1 cellular context compared by ENCODE assay signal in the genomic region with DNA sequence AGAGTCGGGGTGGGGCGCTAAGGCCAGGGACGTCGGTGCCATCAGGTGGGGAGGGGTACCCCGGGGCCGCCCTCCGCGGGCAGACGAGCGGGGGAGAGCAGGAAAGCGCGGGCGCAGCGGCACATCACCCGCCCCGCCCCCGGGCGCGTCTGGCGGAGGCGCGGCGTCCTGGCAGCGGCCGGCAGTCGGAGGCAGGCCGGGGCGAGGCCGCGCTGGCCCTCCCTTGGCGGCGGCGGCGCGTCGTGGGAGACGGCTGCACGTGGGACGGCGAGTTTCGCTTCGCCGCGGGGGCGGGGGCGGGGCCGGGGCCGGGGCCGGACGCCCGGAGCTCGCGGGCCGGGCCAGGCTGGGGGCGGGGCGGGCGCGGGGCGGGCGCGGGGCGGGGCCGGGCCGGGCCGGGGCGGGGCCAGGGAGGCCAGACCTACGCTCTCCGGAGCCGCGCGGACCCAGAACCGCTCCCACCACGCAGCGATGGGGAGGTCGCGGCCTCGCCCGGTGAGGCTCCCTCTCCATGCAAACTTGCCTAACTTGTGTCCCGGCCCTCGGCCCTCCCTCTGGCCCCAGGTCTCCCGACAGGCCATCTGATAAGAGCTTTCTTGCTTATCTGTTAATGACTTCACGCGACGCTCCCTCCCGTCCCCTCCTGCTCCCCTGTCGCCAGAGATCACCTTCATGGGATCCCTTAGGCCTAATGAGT.
A peak's percentile ranks its signal among the peaks of the same experiment; 100 is the strongest.
TF ChIP-seq lines count a peak whose summit lies in the region.

No MANE protein-coding gene starts in this region.

TF ChIP-seq in HepG2, 621 proteins besides CTCF, POLR2A, EP300 and RAD21 (continued from another document and continues in another):
- no peak for TF ChIP-seq ZNF142 (CRISPR knock-in tag; IDR thresholded peaks at IDR 0.05)
- peak; percentile 19; the same call in 1 of the 2 replicates for TF ChIP-seq ZNF143 (CRISPR knock-in tag; IDR thresholded peaks at IDR 0.05)
- TF ChIP-seq TAF15 (IDR thresholded peaks at IDR 0.05; ENCODE audit: low read depth, low read length, poor library complexity, severe bottlenecking), result no peak
- no peak for TF ChIP-seq SMARCE1 (IDR thresholded peaks at IDR 0.05; ENCODE audit: borderline replicate concordance)
- 0 out of 2 replicates have a peak, but pooled peaks have one; percentile 22 for TF ChIP-seq TBX2 (CRISPR knock-in tag; IDR thresholded peaks at IDR 0.05; ENCODE audit: borderline replicate concordance)
- no peak for TF ChIP-seq ZNF879 (CRISPR knock-in tag; IDR thresholded peaks at IDR 0.05)
- TF ChIP-seq ZNF230 (CRISPR knock-in tag; IDR thresholded peaks at IDR 0.05), result no peak
- no peak for TF ChIP-seq ARNT (IDR thresholded peaks at IDR 0.05)
- no peak for TF ChIP-seq ZNF292 (CRISPR knock-in tag; IDR thresholded peaks at IDR 0.05; ENCODE audit: borderline replicate concordance, low read depth)
- no peak for TF ChIP-seq ZNF362 (CRISPR knock-in tag; IDR thresholded peaks at IDR 0.05; ENCODE audit: borderline replicate concordance)
- TF ChIP-seq AHR (CRISPR knock-in tag; IDR thresholded peaks at IDR 0.05), result no peak; the same call in 1 of the 2 replicates
- TF ChIP-seq CREB1 (IDR thresholded peaks at IDR 0.05), result no peak
- no peak for TF ChIP-seq CREB1 (CRISPR knock-in tag; IDR thresholded peaks at IDR 0.05)
- no peak for TF ChIP-seq ATAD3A (CRISPR knock-in tag; IDR thresholded peaks at IDR 0.05)
- TF ChIP-seq ZNF703 (CRISPR knock-in tag; IDR thresholded peaks at IDR 0.05; ENCODE audit: borderline replicate concordance), result no peak
- TF ChIP-seq ZIK1 (CRISPR knock-in tag; IDR thresholded peaks at IDR 0.05; ENCODE audit: borderline replicate concordance, low read depth), result no peak
- TF ChIP-seq ATF3 (CRISPR knock-in tag; IDR thresholded peaks at IDR 0.05), result no peak
- TF ChIP-seq, protein P1, sequence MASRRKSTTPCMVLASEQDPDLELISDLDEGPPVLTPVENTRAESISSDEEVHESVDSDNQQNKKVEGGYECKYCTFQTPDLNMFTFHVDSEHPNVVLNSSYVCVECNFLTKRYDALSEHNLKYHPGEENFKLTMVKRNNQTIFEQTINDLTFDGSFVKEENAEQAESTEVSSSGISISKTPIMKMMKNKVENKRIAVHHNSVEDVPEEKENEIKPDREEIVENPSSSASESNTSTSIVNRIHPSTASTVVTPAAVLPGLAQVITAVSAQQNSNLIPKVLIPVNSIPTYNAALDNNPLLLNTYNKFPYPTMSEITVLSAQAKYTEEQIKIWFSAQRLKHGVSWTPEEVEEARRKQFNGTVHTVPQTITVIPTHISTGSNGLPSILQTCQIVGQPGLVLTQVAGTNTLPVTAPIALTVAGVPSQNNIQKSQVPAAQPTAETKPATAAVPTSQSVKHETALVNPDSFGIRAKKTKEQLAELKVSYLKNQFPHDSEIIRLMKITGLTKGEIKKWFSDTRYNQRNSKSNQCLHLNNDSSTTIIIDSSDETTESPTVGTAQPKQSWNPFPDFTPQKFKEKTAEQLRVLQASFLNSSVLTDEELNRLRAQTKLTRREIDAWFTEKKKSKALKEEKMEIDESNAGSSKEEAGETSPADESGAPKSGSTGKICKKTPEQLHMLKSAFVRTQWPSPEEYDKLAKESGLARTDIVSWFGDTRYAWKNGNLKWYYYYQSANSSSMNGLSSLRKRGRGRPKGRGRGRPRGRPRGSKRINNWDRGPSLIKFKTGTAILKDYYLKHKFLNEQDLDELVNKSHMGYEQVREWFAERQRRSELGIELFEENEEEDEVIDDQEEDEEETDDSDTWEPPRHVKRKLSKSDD (CRISPR knock-in tag; IDR thresholded peaks at IDR 0.05; ENCODE audit: low read depth), result no peak
- no peak for TF ChIP-seq HMG20B (CRISPR knock-in tag; conservative IDR thresholded peaks at IDR 0.05)
- TF ChIP-seq ZNF160 (CRISPR knock-in tag; IDR thresholded peaks at IDR 0.05), result peak; percentile 13; the same call in 1 of the 2 replicates
- TF ChIP-seq ZNF766 (CRISPR knock-in tag; IDR thresholded peaks at IDR 0.05; ENCODE audit: borderline replicate concordance), result no peak
- no peak for TF ChIP-seq ZFX (CRISPR knock-in tag; IDR thresholded peaks at IDR 0.05; ENCODE audit: low read depth)
- no peak for TF ChIP-seq RBM22 (optimal IDR thresholded peaks at IDR 0.05; ENCODE audit: low read length)
- no peak for TF ChIP-seq ZXDC (CRISPR knock-in tag; IDR thresholded peaks at IDR 0.05)
- no peak for TF ChIP-seq SOX5 (CRISPR knock-in tag; IDR thresholded peaks at IDR 0.05; ENCODE audit: borderline replicate concordance)
- TF ChIP-seq IKZF1 (IDR thresholded peaks at IDR 0.05), result no peak
- no peak for TF ChIP-seq MYNN (CRISPR knock-in tag; IDR thresholded peaks at IDR 0.05; ENCODE audit: low read depth)
- TF ChIP-seq RBAK (CRISPR knock-in tag; IDR thresholded peaks at IDR 0.05), result no peak
- no peak for TF ChIP-seq DPF2 (CRISPR knock-in tag; IDR thresholded peaks at IDR 0.05; ENCODE audit: borderline replicate concordance, low read depth)
- no peak for TF ChIP-seq MTERF4 (CRISPR knock-in tag; IDR thresholded peaks at IDR 0.05)
- no peak for TF ChIP-seq MAZ (IDR thresholded peaks at IDR 0.05; ENCODE audit: borderline replicate concordance, low read depth, low read length)
- TF ChIP-seq MAZ (CRISPR knock-in tag; IDR thresholded peaks at IDR 0.05; ENCODE audit: low read depth), result peak; percentile 50
- TF ChIP-seq, protein P2, sequence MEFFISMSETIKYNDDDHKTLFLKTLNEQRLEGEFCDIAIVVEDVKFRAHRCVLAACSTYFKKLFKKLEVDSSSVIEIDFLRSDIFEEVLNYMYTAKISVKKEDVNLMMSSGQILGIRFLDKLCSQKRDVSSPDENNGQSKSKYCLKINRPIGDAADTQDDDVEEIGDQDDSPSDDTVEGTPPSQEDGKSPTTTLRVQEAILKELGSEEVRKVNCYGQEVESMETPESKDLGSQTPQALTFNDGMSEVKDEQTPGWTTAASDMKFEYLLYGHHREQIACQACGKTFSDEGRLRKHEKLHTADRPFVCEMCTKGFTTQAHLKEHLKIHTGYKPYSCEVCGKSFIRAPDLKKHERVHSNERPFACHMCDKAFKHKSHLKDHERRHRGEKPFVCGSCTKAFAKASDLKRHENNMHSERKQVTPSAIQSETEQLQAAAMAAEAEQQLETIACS (CRISPR knock-in tag; IDR thresholded peaks at IDR 0.05), result 0 out of 2 replicates have a peak, but pooled peaks have one; percentile 11
- 0 out of 2 replicates have a peak, but pooled peaks have one; percentile 9 for TF ChIP-seq ZNF850 (CRISPR knock-in tag; conservative IDR thresholded peaks at IDR 0.05)
- no peak for TF ChIP-seq E2F2 (CRISPR knock-in tag; IDR thresholded peaks at IDR 0.05; ENCODE audit: borderline replicate concordance)
- no peak for TF ChIP-seq ZNF652 (CRISPR knock-in tag; IDR thresholded peaks at IDR 0.05; ENCODE audit: borderline replicate concordance, low read depth)
- TF ChIP-seq GFI1 (CRISPR knock-in tag; IDR thresholded peaks at IDR 0.05; ENCODE audit: borderline replicate concordance), result no peak
- TF ChIP-seq, protein P3, sequence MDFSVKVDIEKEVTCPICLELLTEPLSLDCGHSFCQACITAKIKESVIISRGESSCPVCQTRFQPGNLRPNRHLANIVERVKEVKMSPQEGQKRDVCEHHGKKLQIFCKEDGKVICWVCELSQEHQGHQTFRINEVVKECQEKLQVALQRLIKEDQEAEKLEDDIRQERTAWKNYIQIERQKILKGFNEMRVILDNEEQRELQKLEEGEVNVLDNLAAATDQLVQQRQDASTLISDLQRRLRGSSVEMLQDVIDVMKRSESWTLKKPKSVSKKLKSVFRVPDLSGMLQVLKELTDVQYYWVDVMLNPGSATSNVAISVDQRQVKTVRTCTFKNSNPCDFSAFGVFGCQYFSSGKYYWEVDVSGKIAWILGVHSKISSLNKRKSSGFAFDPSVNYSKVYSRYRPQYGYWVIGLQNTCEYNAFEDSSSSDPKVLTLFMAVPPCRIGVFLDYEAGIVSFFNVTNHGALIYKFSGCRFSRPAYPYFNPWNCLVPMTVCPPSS (IDR thresholded peaks at IDR 0.05), result no peak
- no peak for TF ChIP-seq ZFP90 (CRISPR knock-in tag; IDR thresholded peaks at IDR 0.05; ENCODE audit: borderline replicate concordance)
- TF ChIP-seq ZC3H4 (CRISPR knock-in tag; IDR thresholded peaks at IDR 0.05; ENCODE audit: borderline replicate concordance), result no peak
- no peak for TF ChIP-seq ELF4 (CRISPR knock-in tag; IDR thresholded peaks at IDR 0.05; ENCODE audit: borderline replicate concordance)
- TF ChIP-seq ZEB1 (IDR thresholded peaks at IDR 0.05; ENCODE audit: insufficient replicate concordance, low read depth), result no peak
- peak; percentile 34; the same call in 1 of the 2 replicates for TF ChIP-seq BRD4 (CRISPR knock-in tag; IDR thresholded peaks at IDR 0.05)
- no peak for TF ChIP-seq CBX5 (CRISPR knock-in tag; IDR thresholded peaks at IDR 0.05; ENCODE audit: borderline replicate concordance)
